8 cellular contexts compared by ENCODE assay signal in genomic region chr3:177358968-177359600, GRCh38.
A peak's percentile ranks its signal among the peaks of the same experiment; 100 is the strongest.
DNase-seq lines count a peak whose midpoint lies in the region; ATAC-seq and TF ChIP-seq lines count a peak whose summit lies in the region.

No MANE protein-coding gene starts in this region.

- H2AFZ ChIP-seq in ACC112 (ENCODE audit: low read length, unreplicated experiment), result peak overlapping the region; percentile 78

- peaks cover 44% of the 10 kb centered on the region for H3K4me1 ChIP-seq in ACC112 (ENCODE audit: control insufficient read depth, insufficient read depth, low read length, unreplicated experiment)
- H3K4me1 ChIP-seq in right atrium auricular region, result peaks cover 0 to 66% of the 10 kb centered on the region in 2 donors
- H3K4me1 ChIP-seq in gastrocnemius medialis, result peaks cover 47 to 53% of the 10 kb centered on the region in 2 donors

- H3K27me3 Mint-ChIP-seq in activated naive CD8-positive, alpha-beta T cell treated with anti-CD3 and anti-CD28 coated beads for 36 hours, result peaks cover 3% of the 10 kb centered on the region

- H3K27ac ChIP-seq in ACC112 (ENCODE audit: low read depth, low read length) (peak overlapping the region; percentile 90), right atrium auricular region (peak overlapping the region; percentile 80 to 94), gastrocnemius medialis (peak overlapping the region; percentile 84 to 92 (median 88))

- peak; percentile 33 for DNase-seq in HuH-7.5 (ENCODE audit: low spot score)
- peak; percentile 63 for DNase-seq in SHP77 treated with DMSO at 0.1 percent for 48 hours (lab: John Stamatoyannopoulos, UW)
- DNase-seq in activated naive CD8-positive, alpha-beta T cell treated with anti-CD3 and anti-CD28 coated beads for 36 hours, result peak; percentile 54
- DNase-seq in right atrium auricular region (ENCODE audit: low spot score), result no peak
- peak in 1 of 2 donors; percentile 44 for DNase-seq in gastrocnemius medialis

- H3K9me3 ChIP-seq in right atrium auricular region (no peaks in the 10 kb centered on the region), gastrocnemius medialis (no peaks in the 10 kb centered on the region)

- in situ Hi-C loops in gastrocnemius medialis (cut with MboI; ENCODE audit: low sequenced_read_pairs in 4 of 4), result loop anchor here in 3 of 4 donors (10.0 to 25.0 kb wide), 2 partner anchors 297 to 304 kb away; no protein-coding TSS in a partner anchor

- no peaks in the 10 kb centered on the region for H3K27me3 ChIP-seq in ACC112 (ENCODE audit: insufficient read depth, low read length)
- no peaks in the 10 kb centered on the region for H3K27me3 ChIP-seq in right atrium auricular region
- H3K27me3 ChIP-seq in gastrocnemius medialis, result no peaks in the 10 kb centered on the region

- H3K36me3 Mint-ChIP-seq in activated naive CD8-positive, alpha-beta T cell treated with anti-CD3 and anti-CD28 coated beads for 36 hours, result no peaks in the 10 kb centered on the region

- H3K9me3 Mint-ChIP-seq in activated naive CD8-positive, alpha-beta T cell treated with anti-CD3 and anti-CD28 coated beads for 36 hours, result no peaks in the 10 kb centered on the region

- intact Hi-C loops in gastrocnemius medialis (cut with DNase I; ENCODE audit: low total_unique reads), result loop anchor here (1.0 to 5.0 kb wide), 7 partner anchors 65 to 458 kb away; partner anchors contain the start of gene TBL1XR1

- no peaks in the 10 kb centered on the region for H3K36me3 ChIP-seq in ACC112 (ENCODE audit: insufficient read depth, low read length)
- no peaks in the 10 kb centered on the region for H3K36me3 ChIP-seq in right atrium auricular region
- H3K36me3 ChIP-seq in gastrocnemius medialis, result no peaks in the 10 kb centered on the region

- TF ChIP-seq POLR2A in gastrocnemius medialis (IDR thresholded peaks at IDR 0.05), result no peak

- TF ChIP-seq CTCF in right atrium auricular region (IDR thresholded peaks at IDR 0.05) (no peak), gastrocnemius medialis (IDR thresholded peaks at IDR 0.05 in 4 of 5, conservative IDR thresholded peaks at IDR 0.05 in 1 of 5) (no peak)

- H3K4me1 Mint-ChIP-seq in activated naive CD8-positive, alpha-beta T cell treated with anti-CD3 and anti-CD28 coated beads for 36 hours, result peaks cover 57% of the 10 kb centered on the region

- peak overlapping the region; percentile 76 for H3K4me3 Mint-ChIP-seq in activated naive CD8-positive, alpha-beta T cell treated with anti-CD3 and anti-CD28 coated beads for 36 hours

- H3K4me3 ChIP-seq in ACC112 (ENCODE audit: low read depth, low read length), result peak overlapping the region; percentile 55
- peak overlapping the region; percentile 16 to 48 for H3K4me3 ChIP-seq in right atrium auricular region
- H3K4me3 ChIP-seq in gastrocnemius medialis, result peak overlapping the region; percentile 47 to 57 (median 52)

- ATAC-seq in GM19328 (IDR thresholded peaks at IDR 0.05; ENCODE audit: unreplicated experiment) (peak; percentile 5), gastrocnemius medialis (peak; percentile 32 to 34), GM21360 (IDR thresholded peaks at IDR 0.05; ENCODE audit: unreplicated experiment) (no peak)

- H3K27ac Mint-ChIP-seq in activated naive CD8-positive, alpha-beta T cell treated with anti-CD3 and anti-CD28 coated beads for 36 hours, result peak overlapping the region; percentile 92

- H3K79me2 ChIP-seq in ACC112 (ENCODE audit: control insufficient read depth, insufficient read depth, low read length, unreplicated experiment), result no peaks in the 10 kb centered on the region
